In the genomic region with DNA sequence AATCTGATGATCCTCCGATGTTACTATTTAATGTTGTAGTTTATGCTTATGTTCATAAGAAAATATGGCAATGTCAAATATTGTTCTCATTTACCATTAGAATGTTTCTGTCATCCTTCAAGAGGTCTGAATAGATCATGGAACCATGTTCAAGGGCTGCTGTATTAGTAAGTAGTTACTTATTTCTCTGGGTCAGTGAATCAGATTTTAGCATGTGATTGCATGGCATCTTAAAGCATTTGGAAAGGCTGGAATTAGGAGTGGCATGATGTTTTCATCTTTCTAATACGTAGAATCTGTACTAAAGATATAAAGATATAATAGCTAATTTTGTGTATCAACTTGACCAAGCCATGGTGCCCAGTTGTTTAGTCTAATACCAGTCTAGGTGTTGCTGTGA, we compare ENCODE assay signal across 35 cellular contexts. TPM values are rescaled to one million over a fixed set of nuclear protein-coding genes. Genes with fewer than 3 reads are reported as not detected.
"Had no signal": no experiment of that assay in that cellular context is flagged by ENCODE, and none has a peak within 500 bp of the region (broad histone marks: within the 10 kb centered on the region; RNA-seq: fewer than 3 reads in every experiment).

No MANE protein-coding gene starts in this region.

- DNase-seq: activated CD4-positive, alpha-beta T cell treated with anti-CD3 and anti-CD28 coated beads for 36 hours; activated CD4-positive, alpha-beta T cell treated with anti-CD3 and anti-CD28 coated beads, Interleukin-2, amount 10 ng/mL, durations not matched to agents 7 days and 5 days; activated CD4-positive, alpha-beta T cell treated with anti-CD3 and anti-CD28 coated beads, Interleukin-2, amount 50 U/mL, for 48 hours; activated CD8-positive, alpha-beta T cell treated with anti-CD3 and anti-CD28 coated beads, Interleukin-2, amount 10 ng/mL, durations not matched to agents 7 days and 5 days; activated gamma-delta T cell; activated naive CD4-positive, alpha-beta T cell treated with Interleukin-2 at 50 U/mL for 16 hours; activated naive CD8-positive, alpha-beta T cell treated with anti-CD3 and anti-CD28 coated beads, Interleukin-2, amount 10 ng/mL, durations not matched to agents 7 days and 5 days; activated T-cell treated with anti-CD3 and anti-CD28 coated beads, Interleukin-2, amount 50 U/mL, for 24 hours; amygdala; MG63; NCI-H1092 treated with DMSO at 0.1 percent for 48 hours; NCI-H1417; NCI-H187 treated with DMSO at 0.1 percent for 48 hours; NCI-H2081 treated with DMSO at 0.1 percent for 48 hours; NCI-H226; NCI-H446 treated with DMSO at 0.1 percent for 48 hours; NCI-H524 treated with DMSO at 0.1 percent for 48 hours; NK-92 treated with Interleukin-12 subunit alpha and Interleukin-12 subunit beta, amount 100 ng/mL, for 24 hours; PC-3; Peyer's patch; SIG-M5; SW 1271; T-helper 1 cell; T-helper 2 cell; T-helper 9 cell had no signal

- H3K27ac ChIP-seq: ascending aorta, cardiac muscle cell, Peyer's patch, RWPE1 had no signal

- H3K4me1 ChIP-seq: ascending aorta, Peyer's patch had no signal

- ATAC-seq: activated CD4-positive, alpha-beta T cell treated with anti-CD3 and anti-CD28 coated beads for 36 hours; activated CD4-positive, CD25-positive, alpha-beta regulatory T cell treated with anti-CD3 and anti-CD28 coated beads, Interleukin-2, amount 50 U/mL, for 24 hours; activated CD8-positive, alpha-beta T cell treated with anti-CD3 and anti-CD28 coated beads, Interleukin-2, amount 10 ng/mL, durations not matched to agents 7 days and 5 days; PC-3; Right ventricle myocardium inferior; WTC11 had no signal

- H3K36me3 ChIP-seq: ascending aorta, cardiac muscle cell, MG63, Peyer's patch had no signal

- H3K4me3 ChIP-seq: ascending aorta, cardiac muscle cell, MG63, Peyer's patch had no signal

- H3K27me3 ChIP-seq: ascending aorta, cardiac muscle cell, MG63, Peyer's patch had no signal

- H3K9me3 ChIP-seq: ascending aorta, MG63, Peyer's patch had no signal

- FAIRE-seq: TTC549 had no signal

RNA-seq across cellular contexts. Expression of a gene that starts 40.5 kb away (rescaled TPM):
- total RNA-seq: activated CD4-positive, alpha-beta T cell treated with anti-CD3 and anti-CD28 coated beads for 36 hours; activated CD4-positive, alpha-beta T cell treated with anti-CD3 and anti-CD28 coated beads, Interleukin-2, amount 10 ng/mL, durations not matched to agents 7 days and 5 days; activated CD8-positive, alpha-beta T cell treated with anti-CD3 and anti-CD28 coated beads, Interleukin-2, amount 10 ng/mL, durations not matched to agents 7 days and 5 days; activated naive CD8-positive, alpha-beta T cell treated with anti-CD3 and anti-CD28 coated beads, Interleukin-2, amount 10 ng/mL, durations not matched to agents 7 days and 5 days; activated T-helper 2 cell treated with anti-CD3 and anti-CD28 coated beads, Interferon-gamma antibody, Interleukin-2, Interleukin-4, amounts not matched to agents 10 μg/mL and 5 μg/mL and 100 μg/mL, durations not matched to agents 14 hours and 24 hours and 36 hours; ascending aorta; cardiac muscle cell; chondrocyte; PC-3; Peyer's patch; Right ventricle myocardium inferior had no signal
- polyA plus RNA-seq: adipose tissue, cardiac muscle cell had no signal
